1 cellular context compared by ENCODE assay signal in genomic region chr3:113746069-113746954, GRCh38.
TF ChIP-seq lines count a peak whose summit lies in the region.

Gene NAA50, minus strand, starts transcription at chr3:113746249. Its CDS starts 300 bp downstream, at chr3:113745949.

TF ChIP-seq in HepG2, 621 proteins besides CTCF, POLR2A, EP300 and RAD21 (continued from another document and continues in another):
- peak; percentile 72; the same call in 1 of the 2 replicates for TF ChIP-seq BORCS8-MEF2B (CRISPR knock-in tag; IDR thresholded peaks at IDR 0.05)
- TF ChIP-seq ZNF569 (CRISPR knock-in tag; IDR thresholded peaks at IDR 0.05; ENCODE audit: borderline replicate concordance), result no peak; the same call in 1 of the 2 replicates
- peak; percentile 69 for TF ChIP-seq SKI (IDR thresholded peaks at IDR 0.05; ENCODE audit: partially characterized antibody)
- no peak for TF ChIP-seq MBNL3 (CRISPR knock-in tag; conservative IDR thresholded peaks at IDR 0.05)
- TF ChIP-seq ZBTB37 (CRISPR knock-in tag; IDR thresholded peaks at IDR 0.05), result no peak
- no peak for TF ChIP-seq ZNF570 (CRISPR knock-in tag; IDR thresholded peaks at IDR 0.05; ENCODE audit: borderline replicate concordance)
- TF ChIP-seq IKZF5 (CRISPR knock-in tag; IDR thresholded peaks at IDR 0.05), result peak; percentile 35; the same call in 1 of the 2 replicates
- peak; percentile 77; the same call in 1 of the 2 replicates for TF ChIP-seq ZNF670 (CRISPR knock-in tag; IDR thresholded peaks at IDR 0.05; ENCODE audit: borderline replicate concordance)
- no peak for TF ChIP-seq HIVEP1 (CRISPR knock-in tag; IDR thresholded peaks at IDR 0.05)
- TF ChIP-seq ZNF468 (CRISPR knock-in tag; IDR thresholded peaks at IDR 0.05), result 0 out of 2 replicates have a peak, but pooled peaks have one; percentile 38
- TF ChIP-seq JARID2 (CRISPR knock-in tag; IDR thresholded peaks at IDR 0.05; ENCODE audit: insufficient replicate concordance), result no peak
- peak; percentile 23 for TF ChIP-seq IKZF4 (CRISPR knock-in tag; IDR thresholded peaks at IDR 0.05; ENCODE audit: borderline replicate concordance, low read depth, not compliant biosample characterization)
- no peak for TF ChIP-seq ATF3 (CRISPR knock-in tag; IDR thresholded peaks at IDR 0.05)
- no peak for TF ChIP-seq ZNF484 (CRISPR knock-in tag; IDR thresholded peaks at IDR 0.05; ENCODE audit: borderline replicate concordance, low read depth)
- peak; percentile 15; the same call in 1 of the 2 replicates for TF ChIP-seq ZBTB38 (CRISPR knock-in tag; IDR thresholded peaks at IDR 0.05)
- peak; percentile 6; the same call in 1 of the 2 replicates for TF ChIP-seq KMT2A (CRISPR knock-in tag; IDR thresholded peaks at IDR 0.05)
- TF ChIP-seq MTF2 (CRISPR knock-in tag; IDR thresholded peaks at IDR 0.05; ENCODE audit: borderline replicate concordance), result peak; percentile 94
- no peak for TF ChIP-seq TCF7 (IDR thresholded peaks at IDR 0.05; ENCODE audit: low read depth)
- no peak for TF ChIP-seq RFXANK (CRISPR knock-in tag; IDR thresholded peaks at IDR 0.05)
- no peak for TF ChIP-seq PRDM4 (CRISPR knock-in tag; IDR thresholded peaks at IDR 0.05; ENCODE audit: borderline replicate concordance)
- 0 out of 2 replicates have a peak, but pooled peaks have one; percentile 4 for TF ChIP-seq ZSCAN29 (CRISPR knock-in tag; conservative IDR thresholded peaks at IDR 0.05)
- TF ChIP-seq ZFX (CRISPR knock-in tag; IDR thresholded peaks at IDR 0.05; ENCODE audit: low read depth), result peak; percentile 89
- no peak for TF ChIP-seq ZNF597 (CRISPR knock-in tag; IDR thresholded peaks at IDR 0.05)
- TF ChIP-seq BCL3 (CRISPR knock-in tag; IDR thresholded peaks at IDR 0.05), result 0 out of 2 replicates have a peak, but pooled peaks have one; percentile 76
- no peak for TF ChIP-seq ZNF18 (CRISPR knock-in tag; IDR thresholded peaks at IDR 0.05; ENCODE audit: insufficient replicate concordance)
- TF ChIP-seq NCOA1 (CRISPR knock-in tag; IDR thresholded peaks at IDR 0.05), result no peak
- TF ChIP-seq ZFP62 (CRISPR knock-in tag; IDR thresholded peaks at IDR 0.05), result no peak
- no peak for TF ChIP-seq GZF1 (CRISPR knock-in tag; IDR thresholded peaks at IDR 0.05)
- no peak for TF ChIP-seq ZNF124 (CRISPR knock-in tag; IDR thresholded peaks at IDR 0.05)
- no peak for TF ChIP-seq SP1 (IDR thresholded peaks at IDR 0.05)
- TF ChIP-seq SP1 (CRISPR knock-in tag; IDR thresholded peaks at IDR 0.05), result no peak
- no peak for TF ChIP-seq DPF2 (CRISPR knock-in tag; IDR thresholded peaks at IDR 0.05; ENCODE audit: borderline replicate concordance, low read depth)
- peak; percentile 51; the same call in 1 of the 2 replicates for TF ChIP-seq GATAD2A (CRISPR knock-in tag; IDR thresholded peaks at IDR 0.05)
- TF ChIP-seq HNRNPUL1 (IDR thresholded peaks at IDR 0.05; ENCODE audit: low read depth, low read length), result no peak
- no peak for TF ChIP-seq MLLT10 (CRISPR knock-in tag; IDR thresholded peaks at IDR 0.05)
- no peak for TF ChIP-seq XRCC5 (optimal IDR thresholded peaks at IDR 0.05; ENCODE audit: low read length)
- TF ChIP-seq HINFP (CRISPR knock-in tag; IDR thresholded peaks at IDR 0.05; ENCODE audit: low read depth), result no peak
- no peak for TF ChIP-seq ZFP37 (CRISPR knock-in tag; IDR thresholded peaks at IDR 0.05; ENCODE audit: borderline replicate concordance)
- no peak; the same call in 1 of the 2 replicates for TF ChIP-seq FOXP4 (CRISPR knock-in tag; IDR thresholded peaks at IDR 0.05)
- TF ChIP-seq ZNF331 (CRISPR knock-in tag; IDR thresholded peaks at IDR 0.05), result no peak
- 0 out of 2 replicates have a peak, but pooled peaks have one; percentile 17 for TF ChIP-seq ZNF557 (CRISPR knock-in tag; IDR thresholded peaks at IDR 0.05)
- peak; percentile 55 for TF ChIP-seq NR2F6 (IDR thresholded peaks at IDR 0.05)
- peak; percentile 81 for TF ChIP-seq NR2F6 (CRISPR knock-in tag; IDR thresholded peaks at IDR 0.05)
- TF ChIP-seq MTERF4 (CRISPR knock-in tag; IDR thresholded peaks at IDR 0.05), result peak; percentile 40; the same call in 1 of the 2 replicates
- no peak for TF ChIP-seq KLF9 (CRISPR knock-in tag; IDR thresholded peaks at IDR 0.05; ENCODE audit: low read depth)
- no peak for TF ChIP-seq ZNF317 (CRISPR knock-in tag; IDR thresholded peaks at IDR 0.05)
- TF ChIP-seq NR2F1 (CRISPR knock-in tag; IDR thresholded peaks at IDR 0.05), result peak; percentile 62 to 87; a peak in 3 of 4 replicates
- TF ChIP-seq HNRNPK (IDR thresholded peaks at IDR 0.05; ENCODE audit: low read depth, low read length, poor library complexity, severe bottlenecking), result peak; percentile 57
- no peak for TF ChIP-seq PRPF4 (IDR thresholded peaks at IDR 0.05; ENCODE audit: low read depth, low read length, poor library complexity, severe bottlenecking)
- TF ChIP-seq ZNF253 (CRISPR knock-in tag; IDR thresholded peaks at IDR 0.05; ENCODE audit: borderline replicate concordance), result peak; percentile 53; the same call in 1 of the 2 replicates
- TF ChIP-seq ETS1 (CRISPR knock-in tag; IDR thresholded peaks at IDR 0.05), result no peak
- TF ChIP-seq MTA3 (CRISPR knock-in tag; IDR thresholded peaks at IDR 0.05), result no peak
- TF ChIP-seq CENPT (CRISPR knock-in tag; IDR thresholded peaks at IDR 0.05; ENCODE audit: low read depth), result 0 out of 2 replicates have a peak, but pooled peaks have one; percentile 34
- TF ChIP-seq PHF21A (CRISPR knock-in tag; IDR thresholded peaks at IDR 0.05), result peak; percentile 27; the same call in 1 of the 2 replicates
- TF ChIP-seq TGIF2 (CRISPR knock-in tag; IDR thresholded peaks at IDR 0.05), result no peak
- TF ChIP-seq EEA1 (CRISPR knock-in tag; IDR thresholded peaks at IDR 0.05; ENCODE audit: borderline replicate concordance), result 0 out of 2 replicates have a peak, but pooled peaks have one; percentile 9
- TF ChIP-seq HOXA9 (CRISPR knock-in tag; IDR thresholded peaks at IDR 0.05; ENCODE audit: borderline replicate concordance), result peak; percentile 36; the same call in 1 of the 2 replicates
- peak; percentile 66; the same call in 1 of the 2 replicates for TF ChIP-seq ZNF605 (CRISPR knock-in tag; IDR thresholded peaks at IDR 0.05)
